ENCODE assay signal across 8 cellular contexts in the genomic region with DNA sequence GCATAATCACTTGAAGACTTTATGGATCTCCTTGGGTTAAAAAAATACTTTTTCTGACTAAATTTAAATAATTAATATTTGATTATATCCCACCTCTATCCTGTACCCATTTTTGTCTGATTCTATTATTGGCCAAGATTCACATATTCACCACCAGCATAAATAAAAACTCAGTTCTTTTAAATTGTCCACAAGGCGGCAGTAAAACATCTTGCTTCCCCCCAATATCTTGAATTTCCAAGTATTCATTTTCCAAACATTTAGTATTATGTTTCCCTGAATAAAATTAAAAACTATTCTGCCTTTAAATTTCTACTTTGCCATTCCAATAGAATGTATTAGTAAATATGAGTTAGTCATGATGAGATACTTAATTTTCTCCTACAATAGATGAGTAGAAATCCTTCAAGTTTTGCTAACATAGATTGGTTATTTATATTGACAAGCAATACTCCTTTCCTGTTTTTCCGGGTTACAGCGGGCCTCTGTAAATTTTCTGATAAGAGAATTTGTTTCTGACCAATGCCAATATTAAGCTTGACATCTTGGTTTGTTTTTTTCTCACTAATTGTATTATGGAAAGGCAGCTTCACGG.
DNase-seq lines count a peak whose midpoint lies in the region; ATAC-seq and TF ChIP-seq lines count a peak whose summit lies in the region.

No MANE protein-coding gene starts in this region.

- POLR2A ChIA-PET in SK-N-SH (lab: Yijun Ruan, JAX) = no interaction called here

- no peaks in the 10 kb centered on the region for H3K4me1 Mint-ChIP-seq in stimulated activated naive CD8-positive, alpha-beta T cell treated with anti-CD3 and anti-CD28 coated beads, Interleukin-15, amount 100 ng/mL, for 72 hours

- no peak overlapping the region for H3K4me3 Mint-ChIP-seq in stimulated activated naive CD8-positive, alpha-beta T cell treated with anti-CD3 and anti-CD28 coated beads, Interleukin-15, amount 100 ng/mL, for 72 hours

- 25% methylated on average over 4 of the region's 4 CpGs for WGBS in SK-N-SH (ENCODE audit: low lambda C conversion rate)
- WGBS in tibial nerve, 2 donors = 53 to 55% methylated on average over 4 of the region's 4 CpGs

- H3K4me3 ChIP-seq in GM12865 (ENCODE audit: low read depth, low read length) = no peak overlapping the region
- H3K4me3 ChIP-seq in SK-N-SH (ENCODE audit: low read depth in 2 of 2, low read length in 1 of 2) = no peak overlapping the region; a peak in 1 of 4 replicates
- no peak overlapping the region for H3K4me3 ChIP-seq in tibial nerve

- TF ChIP-seq POLR2A in tibial nerve (IDR thresholded peaks at IDR 0.05) = no peak

- TF ChIP-seq CTCF in GM12865 (IDR thresholded peaks at IDR 0.05; ENCODE audit: insufficient read depth, low read depth, low read length, missing control alignments) = peak; percentile 24
- peak; percentile 79 for TF ChIP-seq CTCF in SK-N-SH (IDR thresholded peaks at IDR 0.05)
- peak; percentile 41 to 55 (median 48) for TF ChIP-seq CTCF in tibial nerve (IDR thresholded peaks at IDR 0.05)

- H3K27ac ChIP-seq in SK-N-SH (ENCODE audit: low read depth in 2 of 2, low read length in 1 of 2) (no peak overlapping the region), tibial nerve (no peak overlapping the region)

- H3K27me3 ChIP-seq in SK-N-SH (ENCODE audit: insufficient read depth) (no peaks in the 10 kb centered on the region; the same call in 1 of the 2 replicates), tibial nerve (no peaks in the 10 kb centered on the region)

- H3K4me2 ChIP-seq in SK-N-SH = no peak overlapping the region

- TF ChIP-seq RAD21 in SK-N-SH (IDR thresholded peaks at IDR 0.05; ENCODE audit: low read length) = peak; percentile 76

- no peaks in the 10 kb centered on the region for H4K20me1 ChIP-seq in SK-N-SH (ENCODE audit: insufficient read depth)

- H3K27me3 Mint-ChIP-seq in stimulated activated naive CD8-positive, alpha-beta T cell treated with anti-CD3 and anti-CD28 coated beads, Interleukin-15, amount 100 ng/mL, for 72 hours = peaks cover 13% of the 10 kb centered on the region

- no peak for ATAC-seq in stimulated activated naive CD8-positive, alpha-beta T cell treated with anti-CD3 and anti-CD28 coated beads, Interleukin-15, amount 100 ng/mL, for 72 hours

- H2AFZ ChIP-seq in SK-N-SH (ENCODE audit: low read depth) = no peak overlapping the region

- H3K9me2 ChIP-seq in SK-N-SH = no peaks in the 10 kb centered on the region

- TF ChIP-seq EP300 in SK-N-SH (IDR thresholded peaks at IDR 0.05; ENCODE audit: borderline replicate concordance in 1 of 2, low read depth in 1 of 2, low read length in 1 of 2) (no peak), tibial nerve (IDR thresholded peaks at IDR 0.05) (no peak)

- H3K36me3 ChIP-seq in SK-N-SH (replicated peaks in 1 of 2; ENCODE audit: control insufficient read depth in 1 of 2, insufficient read depth in 2 of 2, low read length in 1 of 2) (no peaks in the 10 kb centered on the region), tibial nerve (no peaks in the 10 kb centered on the region)

- CTCF ChIA-PET in SK-N-SH (lab: Yijun Ruan, JAX) = interaction anchor here (0.6 to 3.0 kb wide), 18 partner anchors 9 to 1122 kb away, joined by 3 to 10 read pairs (median 3); no protein-coding TSS in a partner anchor

- H3K4me1 ChIP-seq in SK-N-SH (ENCODE audit: control insufficient read depth in 1 of 2, insufficient read depth in 2 of 2, low read depth in 1 of 2, low read length in 1 of 2) = peaks cover 0 to 2% of the 10 kb centered on the region in 2 experiments; a peak in 1 of 4 replicates
- no peaks in the 10 kb centered on the region for H3K4me1 ChIP-seq in tibial nerve

- no peaks in the 10 kb centered on the region for H3K9me3 ChIP-seq in SK-N-SH
- H3K9me3 ChIP-seq in tibial nerve = no peaks in the 10 kb centered on the region

- no peaks in the 10 kb centered on the region for H3F3A ChIP-seq in SK-N-SH (replicated peaks; ENCODE audit: insufficient read depth)

- no peak overlapping the region for H3K27ac Mint-ChIP-seq in stimulated activated naive CD8-positive, alpha-beta T cell treated with anti-CD3 and anti-CD28 coated beads, Interleukin-15, amount 100 ng/mL, for 72 hours

- H3K9me3 Mint-ChIP-seq in stimulated activated naive CD8-positive, alpha-beta T cell treated with anti-CD3 and anti-CD28 coated beads, Interleukin-15, amount 100 ng/mL, for 72 hours = no peaks in the 10 kb centered on the region

- DNase-seq in A172 (ENCODE audit: low spot score) (peak; percentile 22), GM12865 (ENCODE audit: low read depth) (peak; percentile 2), SK-N-SH (peak; percentile 33), glomerular endothelial cell (ENCODE audit: extremely low read depth, low read depth, low spot score) (peak; percentile 20), tibial nerve (ENCODE audit: low spot score in 2 of 2) (no peak), cerebellar nuclear complex (lab: John Stamatoyannopoulos, UW) (no peak)
- DNase-seq in stimulated activated naive CD8-positive, alpha-beta T cell treated with anti-CD3 and anti-CD28 coated beads, Interleukin-15, amount 100 ng/mL, for 72 hours = no peak
- no peak for DNase-seq in stimulated activated CD4-positive, alpha-beta T cell treated with anti-CD3 and anti-CD28 coated beads, Interleukin-4, amount 100 ng/mL, for 4 hours

- no peaks in the 10 kb centered on the region for H3K79me2 ChIP-seq in SK-N-SH (ENCODE audit: insufficient read depth)

- H3K9ac ChIP-seq in SK-N-SH = no peak overlapping the region

TF ChIP-seq in SK-N-SH, 30 proteins besides CTCF, POLR2A, EP300 and RAD21:
- TF ChIP-seq FOXJ3 (CRISPR knock-in tag; IDR thresholded peaks at IDR 0.05) (no peak), CHD2 (IDR thresholded peaks at IDR 0.05; ENCODE audit: low read length, partially characterized antibody) (no peak), JUND (IDR thresholded peaks at IDR 0.05) (no peak), SMC3 (IDR thresholded peaks at IDR 0.05; ENCODE audit: low read depth, low read length) (peak; percentile 38; the same call in 1 of the 2 replicates), NRF1 (IDR thresholded peaks at IDR 0.05; ENCODE audit: low read depth, low read length) (no peak)

Comparison
In these comparisons a context has a peak if more than half of its experiments do, and no peak if none do; other contexts are left out.
1. DNase-seq: peak in A172 (single experiment), GM12865 (single experiment), SK-N-SH (single experiment) and glomerular endothelial cell (single experiment); none in tibial nerve (0 of 2), stimulated activated naive CD8-positive, alpha-beta T cell treated with anti-CD3 and anti-CD28 coated beads, Interleukin-15, amount 100 ng/mL, for 72 hours (0 of 2), stimulated activated CD4-positive, alpha-beta T cell treated with anti-CD3 and anti-CD28 coated beads, Interleukin-4, amount 100 ng/mL, for 4 hours (0 of 2) and cerebellar nuclear complex (0 of 2).
2. CTCF ChIP-seq: peak in every context shown above with its lines; median percentile 79 in SK-N-SH; 48 in tibial nerve; 24 in GM12865.